23 cellular contexts compared by ENCODE assay signal in the genomic region with DNA sequence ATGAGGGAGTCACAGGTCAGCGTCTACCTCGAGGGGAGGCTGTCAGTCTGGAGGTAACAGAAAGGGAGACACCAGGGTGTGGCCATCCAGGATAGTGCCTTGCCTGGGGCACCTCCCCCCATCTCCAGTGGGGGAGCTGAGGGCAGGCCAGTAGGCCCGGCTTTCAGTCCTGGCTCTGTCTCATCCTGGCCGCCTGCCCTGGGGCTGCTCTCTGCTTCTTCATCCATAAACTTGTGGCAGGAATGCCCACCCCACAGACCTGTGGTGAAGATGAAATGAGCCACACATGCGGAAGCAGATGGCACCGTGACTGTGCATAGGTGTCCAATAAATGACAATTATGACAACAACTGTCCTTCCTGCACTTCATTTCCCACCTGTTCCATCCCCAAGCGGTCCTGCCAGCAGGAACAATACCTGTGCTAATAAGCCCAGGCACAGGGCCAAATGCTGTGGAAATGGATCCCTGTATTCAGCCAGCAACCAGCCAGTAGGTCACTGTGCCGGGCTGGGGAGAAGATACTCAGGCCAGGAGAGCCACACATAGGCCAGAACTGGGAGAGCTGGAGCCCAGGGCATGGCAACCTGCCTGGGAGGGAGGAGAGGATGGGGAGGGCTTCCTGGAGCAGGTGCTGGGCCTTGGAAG. TPM values are rescaled to one million over a fixed set of nuclear protein-coding genes. Genes with fewer than 3 reads are reported as not detected.
DNase-seq lines count a peak whose midpoint lies in the region; ATAC-seq and TF ChIP-seq lines count a peak whose summit lies in the region.
"Had no signal": no experiment of that assay in that cellular context is flagged by ENCODE, and none has a peak within 500 bp of the region (broad histone marks: within the 10 kb centered on the region; RNA-seq: fewer than 3 reads in every experiment).

No MANE protein-coding gene starts in this region.

- H3K27me3 ChIP-seq in BE2C = no peaks in the 10 kb centered on the region
- H3K27me3 ChIP-seq in transverse colon = no peaks in the 10 kb centered on the region
- H3K27me3 ChIP-seq: ascending aorta, esophagus muscularis mucosa, stomach had no signal

- H3K4me1 ChIP-seq in BE2C (peaks cover 3% of the 10 kb centered on the region; the same call in 1 of the 2 replicates), transverse colon (no peaks in the 10 kb centered on the region)
- H3K4me1 ChIP-seq: ascending aorta; BLaER1 treated with 17β-estradiol and CSF1 and Interleukin-3, amounts not matched to agents 10 nM and 100 nM; esophagus muscularis mucosa; stomach had no signal

- H3K36me3 ChIP-seq in BE2C (no peaks in the 10 kb centered on the region), transverse colon (no peaks in the 10 kb centered on the region)
- H3K36me3 ChIP-seq: ascending aorta; BLaER1 treated with 17β-estradiol and CSF1 and Interleukin-3, amounts not matched to agents 10 nM and 100 nM; esophagus muscularis mucosa; stomach had no signal

- in situ Hi-C loops in transverse colon (cut with MboI; ENCODE audit: low pct_ligation_motif_present in 1 of 4, low pct_unique_long_range_greater_than_20kb in 1 of 4, low sequenced_read_pairs in 3 of 4) = no loop called here

- H3K9me3 ChIP-seq in BE2C (no peaks in the 10 kb centered on the region), transverse colon (no peaks in the 10 kb centered on the region)
- H3K9me3 ChIP-seq: ascending aorta; BLaER1 treated with 17β-estradiol and CSF1 and Interleukin-3, amounts not matched to agents 10 nM and 100 nM; esophagus muscularis mucosa; stomach had no signal

- no peak for TF ChIP-seq CTCF in BE2C (IDR thresholded peaks at IDR 0.05; ENCODE audit: low read depth, low read length)
- no peak for TF ChIP-seq CTCF in transverse colon (IDR thresholded peaks at IDR 0.05)

- no peak overlapping the region for H3K27ac ChIP-seq in transverse colon
- H3K27ac ChIP-seq: ascending aorta; BLaER1 treated with 17β-estradiol and CSF1 and Interleukin-3, amounts not matched to agents 10 nM and 100 nM; esophagus muscularis mucosa; stomach had no signal

- no peak for ATAC-seq in HG03520 (IDR thresholded peaks at IDR 0.05; ENCODE audit: unreplicated experiment)
- ATAC-seq in GM21723 (IDR thresholded peaks at IDR 0.05; ENCODE audit: unreplicated experiment) = no peak
- ATAC-seq: left colon had no signal

- TF ChIP-seq POLR2A in transverse colon (IDR thresholded peaks at IDR 0.05) = no peak

- intact Hi-C loops in transverse colon (cut with DNase I; ENCODE audit: low total_unique reads) = loop anchor here (5.0 kb wide), 1 partner anchor 466 kb away; no protein-coding TSS in a partner anchor

- TF ChIP-seq EP300 in transverse colon (IDR thresholded peaks at IDR 0.05; ENCODE audit: low read depth) = no peak

- DNase-seq in BE2C = peak; percentile 47
- DNase-seq in M059J (ENCODE audit: low read depth) = peak; percentile 25
- DNase-seq in NCI-H2107 treated with DMSO at 0.1 percent for 48 hours (lab: John Stamatoyannopoulos, UW; ENCODE audit: unreplicated experiment) = peak; percentile 34
- peak; percentile 7 for DNase-seq in astrocyte of the hippocampus (ENCODE audit: low read depth, low spot score)
- DNase-seq in NK-92 treated with Interleukin-12 subunit alpha and Interleukin-12 subunit beta, amount 100 ng/mL, for 24 hours (lab: John Stamatoyannopoulos, UW) = no peak
- no peak for DNase-seq in transverse colon
- DNase-seq: activated CD4-positive, alpha-beta T cell treated with anti-CD3 and anti-CD28 coated beads, Interleukin-2, amount 50 U/mL, for 48 hours; activated naive CD4-positive, alpha-beta T cell treated with anti-CD3 and anti-CD28 coated beads for 36 hours; activated T-cell treated with anti-CD3 and anti-CD28 coated beads, Interleukin-2, amount 50 U/mL, for 24 hours; effector CD8-positive, alpha-beta T cell; left colon; NCI-H526; nephron progenitor cell; stimulated activated CD4-positive, alpha-beta T cell treated with anti-CD3 and anti-CD28 coated beads, Interleukin-4, amount 100 ng/mL, for 1 hour; stomach had no signal

- H3K4me3 ChIP-seq in BE2C (ENCODE audit: low read depth, low read length) (no peak overlapping the region), transverse colon (no peak overlapping the region)
- H3K4me3 ChIP-seq: ascending aorta; BLaER1 treated with 17β-estradiol and CSF1 and Interleukin-3, amounts not matched to agents 10 nM and 100 nM; esophagus muscularis mucosa; stomach had no signal

- 76% methylated on average over 6 of the region's 8 CpGs; no CpG with 5 or more reads in 1 of the 2 donors for WGBS in transverse colon (ENCODE audit: low coverage in 1 of 2), 2 donors

RNA-seq across cellular contexts. Expression of gene TRO, which starts 30.2 kb away (rescaled TPM):
- polyA plus RNA-seq in BE2C (2012; ENCODE audit: insufficient read depth, insufficient read length, low read depth) = 10.6 TPM
- 10.6 and 18.7 TPM in 2 replicates for total RNA-seq in M059J (2014; rRNA removed; shearing (Covaris generic))
- total RNA-seq in transverse colon = 1 to 10 TPM; 1.4 to 7.9 (median 3.1) TPM

RNA-seq across cellular contexts. Expression of gene PFKFB1, which starts 43.1 kb away (rescaled TPM):
- not detected for polyA plus RNA-seq in BE2C (2012; ENCODE audit: insufficient read depth, insufficient read length, low read depth)
- total RNA-seq in M059J (2014; rRNA removed; shearing (Covaris generic)) = not detected in 2 replicates
- under 1 TPM in 2 of 4 donors, not detected in 2; 0.32 to 0.55 TPM for total RNA-seq in transverse colon
- total RNA-seq: A673, ascending aorta, skeletal muscle tissue had no signal
- polyA plus RNA-seq: IgD-negative memory B cell had no signal

RNA-seq across cellular contexts. Expression of gene APEX2, which starts 49.3 kb away (rescaled TPM):
- polyA plus RNA-seq in BE2C (2012; ENCODE audit: insufficient read depth, insufficient read length, low read depth) = 30.5 TPM
- total RNA-seq in M059J (2014; rRNA removed; shearing (Covaris generic)) = 32.8 and 38.4 TPM in 2 replicates
- total RNA-seq in transverse colon = 10 to 100 TPM in 3 of 4 donors, 1 to 10 TPM in 1; 3.2 to 22.1 (median 14.3) TPM

Comparison
In these comparisons a context has a peak if more than half of its experiments do, and no peak if none do; other contexts are left out.
1. DNase-seq: peak in BE2C (single experiment), M059J (single experiment), NCI-H2107 treated with DMSO at 0.1 percent for 48 hours (single experiment) and astrocyte of the hippocampus (single experiment); none in NK-92 treated with Interleukin-12 subunit alpha and Interleukin-12 subunit beta, amount 100 ng/mL, for 24 hours (single experiment) and transverse colon (single experiment).